Comparison of ENCODE assay signal across 1 cellular context in genomic region chr10:44979281-44980181, GRCh38.
TF ChIP-seq lines count a peak whose summit lies in the region.

No MANE protein-coding gene starts in this region.

TF ChIP-seq in A549, 52 proteins besides CTCF, POLR2A, EP300 and RAD21 (continued from another document):
- TF ChIP-seq EHMT2 (IDR thresholded peaks at IDR 0.05; ENCODE audit: low read depth) (no peak), GATA3 (IDR thresholded peaks at IDR 0.05; ENCODE audit: borderline replicate concordance) (no peak), CHD4 (IDR thresholded peaks at IDR 0.05; ENCODE audit: borderline replicate concordance) (no peak), REST (IDR thresholded peaks at IDR 0.05) (no peak), ATOH8 (CRISPR knock-in tag; IDR thresholded peaks at IDR 0.05; ENCODE audit: low read depth) (no peak), NPAS2 (CRISPR knock-in tag; IDR thresholded peaks at IDR 0.05; ENCODE audit: borderline replicate concordance) (no peak), RARB (CRISPR knock-in tag; IDR thresholded peaks at IDR 0.05) (no peak), ZSCAN20 (CRISPR knock-in tag; IDR thresholded peaks at IDR 0.05) (no peak), ESRRA (IDR thresholded peaks at IDR 0.05; ENCODE audit: borderline replicate concordance, low read length) (no peak), ZC3H11A (IDR thresholded peaks at IDR 0.05) (no peak), TP53 (CRISPR knock-in tag; IDR thresholded peaks at IDR 0.05) (no peak)
- TF ChIP-seq, protein P1, sequence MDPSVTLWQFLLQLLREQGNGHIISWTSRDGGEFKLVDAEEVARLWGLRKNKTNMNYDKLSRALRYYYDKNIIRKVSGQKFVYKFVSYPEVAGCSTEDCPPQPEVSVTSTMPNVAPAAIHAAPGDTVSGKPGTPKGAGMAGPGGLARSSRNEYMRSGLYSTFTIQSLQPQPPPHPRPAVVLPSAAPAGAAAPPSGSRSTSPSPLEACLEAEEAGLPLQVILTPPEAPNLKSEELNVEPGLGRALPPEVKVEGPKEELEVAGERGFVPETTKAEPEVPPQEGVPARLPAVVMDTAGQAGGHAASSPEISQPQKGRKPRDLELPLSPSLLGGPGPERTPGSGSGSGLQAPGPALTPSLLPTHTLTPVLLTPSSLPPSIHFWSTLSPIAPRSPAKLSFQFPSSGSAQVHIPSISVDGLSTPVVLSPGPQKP (IDR thresholded peaks at IDR 0.05; ENCODE audit: low read depth, low read length) = no peak
- TF ChIP-seq, protein P2, sequence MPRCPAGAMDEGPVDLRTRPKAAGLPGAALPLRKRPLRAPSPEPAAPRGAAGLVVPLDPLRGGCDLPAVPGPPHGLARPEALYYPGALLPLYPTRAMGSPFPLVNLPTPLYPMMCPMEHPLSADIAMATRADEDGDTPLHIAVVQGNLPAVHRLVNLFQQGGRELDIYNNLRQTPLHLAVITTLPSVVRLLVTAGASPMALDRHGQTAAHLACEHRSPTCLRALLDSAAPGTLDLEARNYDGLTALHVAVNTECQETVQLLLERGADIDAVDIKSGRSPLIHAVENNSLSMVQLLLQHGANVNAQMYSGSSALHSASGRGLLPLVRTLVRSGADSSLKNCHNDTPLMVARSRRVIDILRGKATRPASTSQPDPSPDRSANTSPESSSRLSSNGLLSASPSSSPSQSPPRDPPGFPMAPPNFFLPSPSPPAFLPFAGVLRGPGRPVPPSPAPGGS (IDR thresholded peaks at IDR 0.05) = no peak
